8 cellular contexts compared by ENCODE assay signal in genomic region chr1:150464422-150464826, GRCh38. TPM values are rescaled to one million over a fixed set of nuclear protein-coding genes. Genes with fewer than 3 reads are reported as not detected.
DNase-seq lines count a peak whose midpoint lies in the region; ATAC-seq, FAIRE-seq and TF ChIP-seq lines count a peak whose summit lies in the region.

No MANE protein-coding gene starts in this region.

- peaks cover 5% of the 10 kb centered on the region for H3K4me1 Mint-ChIP-seq in activated T-helper 1 cell treated with anti-CD3 and anti-CD28 coated beads, Interleukin-12 subunit alpha, Interleukin-12 subunit beta, Interleukin-2, Interleukin-4 antibody, amounts not matched to agents 30 ng/mL and 10 ng/mL and 1 ng/mL, durations not matched to agents 14 hours and 24 hours and 36 hours (ENCODE audit: low read depth)
- no peaks in the 10 kb centered on the region for H3K4me1 Mint-ChIP-seq in type B pancreatic cell (ENCODE audit: unreplicated experiment)

- FAIRE-seq in pancreas (lab: Jason Lieb, UNC): no peak

- H3K4me3 Mint-ChIP-seq in activated T-helper 1 cell treated with anti-CD3 and anti-CD28 coated beads, Interleukin-12 subunit alpha, Interleukin-12 subunit beta, Interleukin-2, Interleukin-4 antibody, amounts not matched to agents 30 ng/mL and 10 ng/mL and 1 ng/mL, durations not matched to agents 14 hours and 24 hours and 36 hours: no peak overlapping the region
- no peak overlapping the region for H3K4me3 Mint-ChIP-seq in type B pancreatic cell

- no peaks in the 10 kb centered on the region for H3K4me1 ChIP-seq in pancreas

- H3K27ac Mint-ChIP-seq in activated T-helper 1 cell treated with anti-CD3 and anti-CD28 coated beads, Interleukin-12 subunit alpha, Interleukin-12 subunit beta, Interleukin-2, Interleukin-4 antibody, amounts not matched to agents 30 ng/mL and 10 ng/mL and 1 ng/mL, durations not matched to agents 14 hours and 24 hours and 36 hours: peak overlapping the region; percentile 63
- H3K27ac Mint-ChIP-seq in type B pancreatic cell: peak overlapping the region; percentile 31

- no peaks in the 10 kb centered on the region for H3K9me3 ChIP-seq in pancreas

- peaks cover 17% of the 10 kb centered on the region for H3K36me3 Mint-ChIP-seq in activated T-helper 1 cell treated with anti-CD3 and anti-CD28 coated beads, Interleukin-12 subunit alpha, Interleukin-12 subunit beta, Interleukin-2, Interleukin-4 antibody, amounts not matched to agents 30 ng/mL and 10 ng/mL and 1 ng/mL, durations not matched to agents 14 hours and 24 hours and 36 hours (ENCODE audit: low read depth)
- peaks cover 18% of the 10 kb centered on the region for H3K36me3 Mint-ChIP-seq in type B pancreatic cell

- WGBS in pancreas, 2 donors: 35 to 40% methylated on average over 4 of the region's 4 CpGs

- H3K4me3 ChIP-seq in fibroblast of villous mesenchyme (ENCODE audit: low read depth, low read length): no peak overlapping the region
- H3K4me3 ChIP-seq in pancreas: no peak overlapping the region

- peak; percentile 81 for TF ChIP-seq CTCF in fibroblast of villous mesenchyme (IDR thresholded peaks at IDR 0.05; ENCODE audit: insufficient read depth, low read depth, low read length)
- TF ChIP-seq CTCF in pancreas (IDR thresholded peaks at IDR 0.05): peak; percentile 30 to 72 (median 68)
- TF ChIP-seq CTCF in type B pancreatic cell (conservative IDR thresholded peaks at IDR 0.05): peak; percentile 88

- no peaks in the 10 kb centered on the region for H3K27me3 Mint-ChIP-seq in activated T-helper 1 cell treated with anti-CD3 and anti-CD28 coated beads, Interleukin-12 subunit alpha, Interleukin-12 subunit beta, Interleukin-2, Interleukin-4 antibody, amounts not matched to agents 30 ng/mL and 10 ng/mL and 1 ng/mL, durations not matched to agents 14 hours and 24 hours and 36 hours (ENCODE audit: insufficient read depth)
- H3K27me3 Mint-ChIP-seq in type B pancreatic cell: no peaks in the 10 kb centered on the region

- H3K27me3 ChIP-seq in pancreas: no peaks in the 10 kb centered on the region

- ATAC-seq in pancreas (peak; percentile 65 to 94 (median 88)), GM19023 (IDR thresholded peaks at IDR 0.05; ENCODE audit: unreplicated experiment) (no peak)

- H3K9me3 Mint-ChIP-seq in activated T-helper 1 cell treated with anti-CD3 and anti-CD28 coated beads, Interleukin-12 subunit alpha, Interleukin-12 subunit beta, Interleukin-2, Interleukin-4 antibody, amounts not matched to agents 30 ng/mL and 10 ng/mL and 1 ng/mL, durations not matched to agents 14 hours and 24 hours and 36 hours: no peaks in the 10 kb centered on the region
- H3K9me3 Mint-ChIP-seq in type B pancreatic cell: no peaks in the 10 kb centered on the region

- intact Hi-C loops in activated T-helper 1 cell treated with anti-CD3 and anti-CD28 coated beads, Interleukin-12 subunit alpha, Interleukin-12 subunit beta, Interleukin-2, Interleukin-4 antibody, amounts not matched to agents 30 ng/mL and 10 ng/mL and 1 ng/mL, durations not matched to agents 14 hours and 24 hours and 36 hours (cut with micrococcal nuclease): loop anchor here (1.0 to 5.0 kb wide), 6 partner anchors 23 to 458 kb away; partner anchors contain the start of genes CA14, FALEC and TARS2
- intact Hi-C loops in pancreas (cut with DNase I): no loop called here

- DNase-seq in DMS 273 treated with DMSO at 0.1 percent for 48 hours (lab: John Stamatoyannopoulos, UW): peak; percentile 99
- DNase-seq in Kasumi-1 (lab: John Stamatoyannopoulos, UW): peak; percentile 52 to 64
- peak; percentile 79 for DNase-seq in RPMI8226
- peak; percentile 50 for DNase-seq in activated T-helper 1 cell treated with anti-CD3 and anti-CD28 coated beads, Interleukin-12 subunit alpha, Interleukin-12 subunit beta, Interleukin-2, Interleukin-4 antibody, amounts not matched to agents 30 ng/mL and 10 ng/mL and 1 ng/mL, durations not matched to agents 14 hours and 24 hours and 36 hours (ENCODE audit: low spot score)
- DNase-seq in fibroblast of villous mesenchyme (ENCODE audit: low read depth): peak; percentile 64
- peak; percentile 46 to 67 (median 60) for DNase-seq in pancreas
- DNase-seq in type B pancreatic cell (ENCODE audit: extremely low spot score, unreplicated experiment): no peak

- no peak overlapping the region for H3K27ac ChIP-seq in pancreas

- H3K36me3 ChIP-seq in pancreas: peaks cover 0 to 36% (median 0%) of the 10 kb centered on the region in 3 donors

RNA-seq across cellular contexts. Expression of gene TARS2, which starts 22.8 kb away (rescaled TPM):
- 77.3 and 77.4 TPM in 2 replicates for total RNA-seq in activated T-helper 1 cell treated with anti-CD3 and anti-CD28 coated beads, Interleukin-12 subunit alpha, Interleukin-12 subunit beta, Interleukin-2, Interleukin-4 antibody, amounts not matched to agents 30 ng/mL and 10 ng/mL and 1 ng/mL, durations not matched to agents 14 hours and 24 hours and 36 hours
- total RNA-seq in fibroblast of villous mesenchyme (17.3 and 18.4 TPM in 2 replicates), pancreas (10 to 100 TPM in 2 of 6 donors, 1 to 10 TPM in 4; 6.9 to 12.1 (median 8.2) TPM), type B pancreatic cell (ENCODE audit: low replicate concordance) (30.2 and 36.6 TPM in 2 replicates)
- polyA plus RNA-seq in pancreas: 10 to 100 TPM; 11.3 to 13.6 TPM

RNA-seq across cellular contexts. Expression of gene ECM1, which starts 43.5 kb away (rescaled TPM):
- total RNA-seq in activated T-helper 1 cell treated with anti-CD3 and anti-CD28 coated beads, Interleukin-12 subunit alpha, Interleukin-12 subunit beta, Interleukin-2, Interleukin-4 antibody, amounts not matched to agents 30 ng/mL and 10 ng/mL and 1 ng/mL, durations not matched to agents 14 hours and 24 hours and 36 hours: 1.9 and 2.6 TPM in 2 replicates
- total RNA-seq in fibroblast of villous mesenchyme (20.3 and 24.5 TPM in 2 replicates), pancreas (1 to 10 TPM in 4 of 6 donors, under 1 TPM in 2; 0.63 to 5.6 (median 1.8) TPM), type B pancreatic cell (ENCODE audit: low replicate concordance) (31.5 and 33.8 TPM in 2 replicates)
- 1 to 10 TPM; 2.6 to 6.1 TPM for polyA plus RNA-seq in pancreas

RNA-seq across cellular contexts. Expression of gene FALEC, which starts 51.1 kb away (rescaled TPM):
- not detected in 2 replicates for total RNA-seq in activated T-helper 1 cell treated with anti-CD3 and anti-CD28 coated beads, Interleukin-12 subunit alpha, Interleukin-12 subunit beta, Interleukin-2, Interleukin-4 antibody, amounts not matched to agents 30 ng/mL and 10 ng/mL and 1 ng/mL, durations not matched to agents 14 hours and 24 hours and 36 hours
- total RNA-seq in fibroblast of villous mesenchyme (0.64 and 1.3 TPM in 2 replicates), pancreas (not detected), type B pancreatic cell (ENCODE audit: low replicate concordance) (0.55 and 0.80 TPM in 2 replicates)
- polyA plus RNA-seq in pancreas: not detected
